21 cellular contexts compared by ENCODE assay signal in the genomic region with DNA sequence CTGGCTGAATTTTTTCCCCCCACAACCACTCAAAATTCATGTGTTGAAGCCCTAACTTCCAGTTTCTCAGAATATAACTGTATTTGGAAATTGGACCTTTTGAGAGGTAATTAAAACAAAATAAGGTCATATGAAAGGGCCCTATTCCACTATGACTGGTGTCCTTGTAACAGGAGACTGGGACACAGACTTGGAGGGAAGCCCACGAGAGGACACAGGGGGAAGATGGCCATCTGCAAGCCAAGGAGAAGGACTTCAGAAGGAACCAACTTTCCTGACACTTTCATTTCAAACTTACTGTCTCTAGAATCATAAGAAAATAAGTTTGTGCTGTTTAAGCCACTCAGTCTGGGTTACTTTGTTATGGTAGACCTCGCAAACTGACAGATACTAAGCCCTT.
DNase-seq lines count a peak whose midpoint lies in the region; ATAC-seq and TF ChIP-seq lines count a peak whose summit lies in the region.
"Had no signal": no experiment of that assay in that cellular context is flagged by ENCODE, and none has a peak within 500 bp of the region (broad histone marks: within the 10 kb centered on the region; RNA-seq: fewer than 3 reads in every experiment).

No MANE protein-coding gene starts in this region.

- no peak overlapping the region for H3K4me3 Mint-ChIP-seq in activated T-cell treated with anti-CD3 and anti-CD28 coated beads, Interleukin-2, amount 50 U/mL, for 24 hours
- H3K4me3 Mint-ChIP-seq: CD14-positive monocyte; CD4-positive, alpha-beta T cell; CD8-positive, alpha-beta memory T cell; H9 had no signal

- intact Hi-C loops in esophagus muscularis mucosa (cut with DNase I) (no loop called here), psoas muscle (cut with DNase I) (no loop called here)

- H3K27ac ChIP-seq in esophagus muscularis mucosa (replicated peaks in 1 of 4) = no peak overlapping the region
- no peak overlapping the region for H3K27ac ChIP-seq in psoas muscle
- H3K27ac ChIP-seq: 22Rv1, GM23248 had no signal

- TF ChIP-seq POLR2A in esophagus muscularis mucosa (IDR thresholded peaks at IDR 0.05; ENCODE audit: low read depth) = no peak

- H3K27me3 ChIP-seq in esophagus muscularis mucosa (no peaks in the 10 kb centered on the region), psoas muscle (ENCODE audit: insufficient read depth in 3 of 3, low read length in 2 of 3) (no peaks in the 10 kb centered on the region)
- H3K27me3 ChIP-seq: BE2C; BLaER1 treated with 17β-estradiol and CSF1 and Interleukin-3, amounts not matched to agents 10 nM and 100 nM had no signal

- ATAC-seq in psoas muscle = peak in 3 of 4 donors; percentile 40 to 67 (median 51)
- ATAC-seq: HCT116 had no signal

- TF ChIP-seq EP300 in esophagus muscularis mucosa (IDR thresholded peaks at IDR 0.05) = no peak

- no peaks in the 10 kb centered on the region for H3K27me3 Mint-ChIP-seq in activated T-cell treated with anti-CD3 and anti-CD28 coated beads, Interleukin-2, amount 50 U/mL, for 24 hours
- H3K27me3 Mint-ChIP-seq: CD4-positive, alpha-beta T cell; CD8-positive, alpha-beta memory T cell had no signal

- H3K4me3 ChIP-seq in esophagus muscularis mucosa (no peak overlapping the region), psoas muscle (no peak overlapping the region)
- H3K4me3 ChIP-seq: BLaER1 treated with 17β-estradiol and CSF1 and Interleukin-3, amounts not matched to agents 10 nM and 100 nM; GM23248 had no signal

- DNase-seq in activated T-cell treated with anti-CD3 and anti-CD28 coated beads, Interleukin-2, amount 50 U/mL, for 24 hours = no peak
- DNase-seq in activated T-cell treated with anti-CD3 and anti-CD28 coated beads for 4 hours = no peak
- DNase-seq in esophagus muscularis mucosa (ENCODE audit: extremely low spot score) = peak; percentile 34
- no peak for DNase-seq in psoas muscle
- DNase-seq in epidermal melanocyte (ENCODE audit: insufficient read length, low spot score) = no peak
- no peak for DNase-seq in EL
- no peak for DNase-seq in NCI-H524 treated with DMSO at 0.1 percent for 48 hours (lab: John Stamatoyannopoulos, UW)
- DNase-seq: ACHN; AML-193; BE2C; Calu3; CD4-positive, alpha-beta T cell; CD8-positive, alpha-beta memory T cell; DMS53; DMS79 treated with DMSO at 0.1 percent for 48 hours; GM23248; H9 had no signal

- WGBS in esophagus muscularis mucosa = 45% methylated on average over 2 of the region's 2 CpGs
- WGBS in psoas muscle, 3 donors = 47 to 65% (median 54%) methylated on average over 2 of the region's 2 CpGs

- peaks cover 30% of the 10 kb centered on the region for H3K4me1 Mint-ChIP-seq in activated T-cell treated with anti-CD3 and anti-CD28 coated beads, Interleukin-2, amount 50 U/mL, for 24 hours (ENCODE audit: low read depth)

- TF ChIP-seq CTCF in esophagus muscularis mucosa (IDR thresholded peaks at IDR 0.05) = no peak
- no peak for TF ChIP-seq CTCF in psoas muscle (IDR thresholded peaks at IDR 0.05)

- peaks cover 2% of the 10 kb centered on the region for H3K9me3 Mint-ChIP-seq in activated T-cell treated with anti-CD3 and anti-CD28 coated beads, Interleukin-2, amount 50 U/mL, for 24 hours
- H3K9me3 Mint-ChIP-seq: CD4-positive, alpha-beta T cell; CD8-positive, alpha-beta memory T cell had no signal

- peak overlapping the region; percentile 8 for H3K27ac Mint-ChIP-seq in activated T-cell treated with anti-CD3 and anti-CD28 coated beads, Interleukin-2, amount 50 U/mL, for 24 hours
- H3K27ac Mint-ChIP-seq: CD4-positive, alpha-beta T cell had no signal

- peaks cover 37% of the 10 kb centered on the region for H3K36me3 Mint-ChIP-seq in activated T-cell treated with anti-CD3 and anti-CD28 coated beads, Interleukin-2, amount 50 U/mL, for 24 hours (ENCODE audit: low read depth)

- H3K9me3 ChIP-seq in esophagus muscularis mucosa = no peaks in the 10 kb centered on the region
- H3K9me3 ChIP-seq in psoas muscle = no peaks in the 10 kb centered on the region
- H3K9me3 ChIP-seq: BE2C had no signal

- no peaks in the 10 kb centered on the region for H3K36me3 ChIP-seq in esophagus muscularis mucosa
- H3K36me3 ChIP-seq in psoas muscle (ENCODE audit: insufficient read depth in 1 of 2, low read depth in 1 of 2) = no peaks in the 10 kb centered on the region
- H3K36me3 ChIP-seq: BE2C had no signal

- H3K4me1 ChIP-seq in esophagus muscularis mucosa (peaks cover 0 to 12% (median 6%) of the 10 kb centered on the region in 4 donors), psoas muscle (peaks cover 21% of the 10 kb centered on the region)
- H3K4me1 ChIP-seq: BE2C had no signal
